ENCODE assay signal across 11 cellular contexts in genomic region chr15:38071211-38071972, GRCh38.
DNase-seq lines count a peak whose midpoint lies in the region; ATAC-seq, FAIRE-seq and TF ChIP-seq lines count a peak whose summit lies in the region.
"Had no signal": no experiment of that assay in that cellular context is flagged by ENCODE, and none has a peak within 500 bp of the region (broad histone marks: within the 10 kb centered on the region; RNA-seq: fewer than 3 reads in every experiment).

No MANE protein-coding gene starts in this region.

- H3K36me3 ChIP-seq in ACC112 (ENCODE audit: insufficient read depth, low read length): no peaks in the 10 kb centered on the region
- no peaks in the 10 kb centered on the region for H3K36me3 ChIP-seq in OCI-LY3 (replicated peaks; ENCODE audit: low read depth, low read length)
- no peaks in the 10 kb centered on the region for H3K36me3 ChIP-seq in H1 (ENCODE audit: control insufficient read depth in 2 of 4, insufficient read depth in 4 of 4, low read length in 3 of 4)

- peaks cover 15 to 55% of the 10 kb centered on the region in 2 donors for H3K27me3 Mint-ChIP-seq in natural killer cell (ENCODE audit: low read depth in 2 of 2)

- DNase-seq in H1 (ENCODE audit: low read depth in 1 of 2, low spot score in 2 of 2) (no peak), natural killer cell (no peak), left lobe of liver (ENCODE audit: low spot score) (no peak), GM19240 (ENCODE audit: insufficient read length, low spot score) (no peak), NAMALWA (ENCODE audit: low spot score) (no peak)
- DNase-seq: NCI-H1105 treated with DMSO at 0.1 percent for 48 hours, NCI-H774 had no signal

- no peak overlapping the region for H4K5ac ChIP-seq in H1 (ENCODE audit: insufficient read length, low read depth, low read length)

- H3K4me1 ChIP-seq in ACC112 (ENCODE audit: control insufficient read depth, insufficient read depth, low read length, unreplicated experiment) (peaks cover 53% of the 10 kb centered on the region), OCI-LY3 (ENCODE audit: low read length) (peaks cover 45% of the 10 kb centered on the region), H1 (replicated peaks in 1 of 4; ENCODE audit: control insufficient read depth in 3 of 4, insufficient read depth in 4 of 4, low read length in 3 of 4) (peaks cover 0 to 19% (median 6%) of the 10 kb centered on the region in 4 experiments; a peak in 4 of 7 replicates)

- no peak overlapping the region for H2BK120ac ChIP-seq in H1 (replicated peaks; ENCODE audit: low read depth, low read length)

- no peak for TF ChIP-seq POLR2A in H1 (IDR thresholded peaks at IDR 0.05; ENCODE audit: control extremely low read depth in 1 of 2, low read depth in 2 of 2, low read length in 2 of 2)

- no peak overlapping the region for H2BK5ac ChIP-seq in H1 (ENCODE audit: low read depth, low read length)

- peak overlapping the region in 1 of 2 donors; percentile 48 for H3K27ac Mint-ChIP-seq in natural killer cell

- H3K79me2 ChIP-seq in ACC112 (ENCODE audit: control insufficient read depth, insufficient read depth, low read length, unreplicated experiment): peaks cover 3% of the 10 kb centered on the region
- no peaks in the 10 kb centered on the region for H3K79me2 ChIP-seq in OCI-LY3 (ENCODE audit: low read length)
- H3K79me2 ChIP-seq in H1 (ENCODE audit: control insufficient read depth in 1 of 2, insufficient read depth in 2 of 2, low read length in 2 of 2): no peaks in the 10 kb centered on the region

- no peak overlapping the region for H3K14ac ChIP-seq in H1 (ENCODE audit: insufficient read length)

- H3K9me3 ChIP-seq in OCI-LY3 (ENCODE audit: insufficient read depth, low read length): no peaks in the 10 kb centered on the region
- H3K9me3 ChIP-seq in H1 (ENCODE audit: insufficient read depth in 2 of 2, low read depth in 1 of 2, low read length in 1 of 2): no peaks in the 10 kb centered on the region

- H3K27me3 ChIP-seq in ACC112 (ENCODE audit: insufficient read depth, low read length) (no peaks in the 10 kb centered on the region), OCI-LY3 (ENCODE audit: low read depth, low read length) (no peaks in the 10 kb centered on the region), H1 (replicated peaks in 1 of 4; ENCODE audit: control insufficient read depth in 3 of 4, extremely low read depth in 1 of 4, insufficient read depth in 3 of 4, low read length in 3 of 4) (peaks cover 22 to 51% (median 38%) of the 10 kb centered on the region in 4 experiments)

- no peaks in the 10 kb centered on the region for H4K20me1 ChIP-seq in OCI-LY3 (ENCODE audit: insufficient read depth, low read length)
- no peaks in the 10 kb centered on the region for H4K20me1 ChIP-seq in H1 (replicated peaks in 1 of 2; ENCODE audit: control insufficient read depth in 1 of 2, insufficient read depth in 2 of 2, low read length in 2 of 2)

- no peaks in the 10 kb centered on the region for H3K79me1 ChIP-seq in H1 (ENCODE audit: low read depth, low read length)

- intact Hi-C loops in natural killer cell (cut with micrococcal nuclease): no loop called here

- no peak for TF ChIP-seq RAD21 in H1 (IDR thresholded peaks at IDR 0.05 in 1 of 2, conservative IDR thresholded peaks at IDR 0.05 in 1 of 2; ENCODE audit: low read depth in 2 of 2, low read length in 2 of 2)

- no peak overlapping the region for H2AK5ac ChIP-seq in H1 (ENCODE audit: low read depth, low read length)

- no peak overlapping the region for H4K91ac ChIP-seq in H1 (replicated peaks; ENCODE audit: insufficient read length, low read length)

- H3K36me3 Mint-ChIP-seq in natural killer cell: no peaks in the 10 kb centered on the region

- H3K18ac ChIP-seq in H1 (ENCODE audit: extremely low read depth, low read length): no peak overlapping the region

- POLR2A ChIA-PET in H1 (lab: Charles Lee; ENCODE audit: partially characterized antibody): interaction anchor here (1.8 to 2.7 kb wide), 2 partner anchors 11 to 181 kb away, joined by 11 to 30 read pairs; partner anchors contain the start of gene SPRED1

- H3K4me3 Mint-ChIP-seq in natural killer cell: peak overlapping the region; percentile 84

- TF ChIP-seq CTCF in OCI-LY3 (IDR thresholded peaks at IDR 0.05; ENCODE audit: low read depth, low read length) (no peak), H1 (IDR thresholded peaks at IDR 0.05; ENCODE audit: control extremely low read depth in 1 of 3, insufficient read depth in 1 of 3, low read depth in 1 of 3, low read length in 3 of 3) (no peak), natural killer cell (IDR thresholded peaks at IDR 0.05) (no peak)

- H2BK15ac ChIP-seq in H1 (ENCODE audit: low read length): no peak overlapping the region

- H3K4me3 ChIP-seq in ACC112 (ENCODE audit: low read depth, low read length) (0 out of 2 replicates have a peak overlapping the region, but pooled peaks have one; percentile 85), OCI-LY3 (ENCODE audit: low read length) (peak overlapping the region; percentile 80; the same call in 1 of the 2 replicates), H1 (ENCODE audit: extremely low read depth in 1 of 4, insufficient read depth in 2 of 4, low read depth in 3 of 4, low read length in 4 of 4) (0 out of 8 replicates have a peak overlapping the region, but pooled peaks of 1 of the 4 experiments have one; percentile 65)

- H2AFZ ChIP-seq in ACC112 (ENCODE audit: low read length, unreplicated experiment) (no peak overlapping the region), OCI-LY3 (ENCODE audit: low read depth, low read length) (no peak overlapping the region), H1 (ENCODE audit: low read length) (no peak overlapping the region)

- CTCF ChIA-PET in H1 (lab: Charles Lee; ENCODE audit: partially characterized antibody): interaction anchor here (1.4 to 2.1 kb wide), 2 partner anchors 11 to 180 kb away, joined by 4 to 8 read pairs; partner anchors contain the start of gene SPRED1

- H2BK20ac ChIP-seq in H1 (ENCODE audit: low read length): no peak overlapping the region

- no peak overlapping the region for H2BK12ac ChIP-seq in H1 (ENCODE audit: low read depth, low read length)

- H3K9ac ChIP-seq in OCI-LY3 (ENCODE audit: low read length): no peak overlapping the region
- H3K9ac ChIP-seq in H1 (replicated peaks in 1 of 4; ENCODE audit: extremely low read depth in 1 of 4, low read depth in 3 of 4, low read length in 3 of 4): no peak overlapping the region

- H3K27ac ChIP-seq in ACC112 (ENCODE audit: low read depth, low read length) (peak overlapping the region; percentile 88), OCI-LY3 (ENCODE audit: low read length) (no peak overlapping the region), H1 (ENCODE audit: low read depth, low read length) (no peak overlapping the region)

- H3K23ac ChIP-seq in H1 (ENCODE audit: insufficient read length): no peak overlapping the region

- H3K9me3 Mint-ChIP-seq in natural killer cell: no peaks in the 10 kb centered on the region

- no peak for TF ChIP-seq EP300 in H1 (IDR thresholded peaks at IDR 0.05; ENCODE audit: borderline replicate concordance in 1 of 2, low read depth in 2 of 2, low read length in 2 of 2)

- H4K8ac ChIP-seq in H1 (ENCODE audit: extremely low read depth, insufficient read depth, low read length): no peak overlapping the region; the same call in 1 of the 2 replicates

- H3K4me2 ChIP-seq in OCI-LY3 (ENCODE audit: low read length) (peak overlapping the region; percentile 93), H1 (ENCODE audit: insufficient read depth in 1 of 2, low read depth in 2 of 2, low read length in 2 of 2) (peak overlapping the region; percentile 75 to 100; a peak in 3 of 4 replicates)

- ATAC-seq in natural killer cell (no peak), HG03442 (IDR thresholded peaks at IDR 0.05; ENCODE audit: unreplicated experiment) (no peak), left lobe of liver (no peak)

- H3K4me1 Mint-ChIP-seq in natural killer cell: peaks cover 29 to 31% of the 10 kb centered on the region in 2 donors

- H3K56ac ChIP-seq in H1 (replicated peaks; ENCODE audit: insufficient read length, low read depth, low read length): no peak overlapping the region

- H3K23me2 ChIP-seq in H1 (ENCODE audit: low read depth, low read length): peaks cover 11% of the 10 kb centered on the region

- no peak overlapping the region for H3K4ac ChIP-seq in H1 (replicated peaks; ENCODE audit: insufficient read length, low read depth, low read length)

- WGBS in H1 (ENCODE audit: extremely low coverage in 1 of 2, insufficient coverage in 1 of 2, insufficient read length in 1 of 2, insufficient replicate concordance in 2 of 2, low coverage in 1 of 2, low lambda C conversion rate in 2 of 2, missing lambda C conversion rate in 1 of 2), 2 experiments: 83% methylated on average over 11 of the region's 11 CpGs; no CpG with 5 or more reads in 1 of the 2 experiments

- FAIRE-seq in H1 (lab: Jason Lieb, UNC): no peak
- FAIRE-seq: kidney had no signal

TF ChIP-seq in H1, 55 proteins besides CTCF, POLR2A, EP300 and RAD21:
- TF ChIP-seq HDAC6 (IDR thresholded peaks at IDR 0.05; ENCODE audit: low read depth, low read length) (no peak), BCL11A (IDR thresholded peaks at IDR 0.05; ENCODE audit: low read depth in 2 of 2, low read length in 2 of 2) (no peak), BRCA1 (IDR thresholded peaks at IDR 0.05; ENCODE audit: low read depth, low read length) (no peak), HDAC2 (IDR thresholded peaks at IDR 0.05; ENCODE audit: borderline replicate concordance in 1 of 2, low read depth in 2 of 2, low read length in 2 of 2) (no peak), TCF12 (IDR thresholded peaks at IDR 0.05; ENCODE audit: low read depth, low read length) (no peak), MAFK (IDR thresholded peaks at IDR 0.05; ENCODE audit: low read depth, low read length) (no peak), BACH1 (IDR thresholded peaks at IDR 0.05; ENCODE audit: low read length) (no peak), EGR1 (IDR thresholded peaks at IDR 0.05; ENCODE audit: borderline replicate concordance, low read depth, low read length) (no peak), SIX5 (IDR thresholded peaks at IDR 0.05; ENCODE audit: low read depth, low read length) (no peak), MAX (IDR thresholded peaks at IDR 0.05) (no peak), CHD2 (IDR thresholded peaks at IDR 0.05; ENCODE audit: low read length) (no peak), SP1 (IDR thresholded peaks at IDR 0.05; ENCODE audit: low read depth, low read length) (no peak), NANOG (IDR thresholded peaks at IDR 0.05; ENCODE audit: insufficient read depth, low read depth, low read length, poor library complexity, severe bottlenecking) (no peak), GTF2F1 (IDR thresholded peaks at IDR 0.05; ENCODE audit: borderline replicate concordance, low read depth, low read length) (no peak), TBP (IDR thresholded peaks at IDR 0.05; ENCODE audit: low read depth, low read length) (no peak), JUN (IDR thresholded peaks at IDR 0.05; ENCODE audit: low read depth, low read length) (no peak), CHD1 (IDR thresholded peaks at IDR 0.05; ENCODE audit: low read depth, low read length) (no peak)
